In genomic region chr13:112709825-112710783, GRCh38 we compare ENCODE assay signal across 16 cellular contexts. TPM values are rescaled to one million over a fixed set of nuclear protein-coding genes. Genes with fewer than 3 reads are reported as not detected.
DNase-seq lines count a peak whose midpoint lies in the region; ATAC-seq and TF ChIP-seq lines count a peak whose summit lies in the region.
"Had no signal": no experiment of that assay in that cellular context is flagged by ENCODE, and none has a peak within 500 bp of the region (broad histone marks: within the 10 kb centered on the region; RNA-seq: fewer than 3 reads in every experiment).

No MANE protein-coding gene starts in this region.

- intact Hi-C loops in cardiac septum (cut with DNase I), result loop anchor here (2.0 kb wide), 2 partner anchors 19 to 31 kb away; partner anchors contain the start of gene ATP11A
- intact Hi-C loops in Right ventricle myocardium inferior (cut with DNase I), result no loop called here
- intact Hi-C loops in left ventricle myocardium superior (cut with micrococcal nuclease), result no loop called here
- intact Hi-C loops in uterus (cut with DNase I; ENCODE audit: low total_unique reads), result no loop called here

- H3K4me1 ChIP-seq in trophoblast cell (ENCODE audit: control insufficient read depth in 1 of 2, insufficient read depth in 2 of 2, low read length in 2 of 2) (peaks cover 29 to 37% of the 10 kb centered on the region in 2 experiments), uterus (peaks cover 0 to 16% of the 10 kb centered on the region in 2 donors)

- TF ChIP-seq POLR2A in uterus (IDR thresholded peaks at IDR 0.05), result no peak

- H4K91ac ChIP-seq in trophoblast cell (ENCODE audit: low read depth, low read length), result peak overlapping the region; percentile 20

- H3K23ac ChIP-seq in trophoblast cell (ENCODE audit: low read length), result no peak overlapping the region

- no peaks in the 10 kb centered on the region for H3K27me3 ChIP-seq in trophoblast cell (ENCODE audit: insufficient read depth, low read length)
- H3K27me3 ChIP-seq in uterus, result no peaks in the 10 kb centered on the region

- H3K18ac ChIP-seq in trophoblast cell (ENCODE audit: low read length), result peak overlapping the region; percentile 28

- H2BK5ac ChIP-seq in trophoblast cell (ENCODE audit: low read depth, low read length, poor library complexity), result peak overlapping the region; percentile 45

- no CpG with 5 or more reads among the region's 26 CpGs for WGBS in trophoblast cell (ENCODE audit: extremely low coverage, insufficient coverage, insufficient read length)

- peaks cover 22% of the 10 kb centered on the region for H3K79me1 ChIP-seq in trophoblast cell (ENCODE audit: low read length)

- peak overlapping the region; percentile 36 for H3K27ac ChIP-seq in trophoblast cell (ENCODE audit: low read depth, low read length)
- peak overlapping the region; percentile 91 for H3K27ac ChIP-seq in uterus
- H3K27ac ChIP-seq: HL-60 had no signal

- H2AFZ ChIP-seq in trophoblast cell (ENCODE audit: insufficient read depth, low read length, poor library complexity), result no peak overlapping the region

- H3K36me3 ChIP-seq in trophoblast cell (ENCODE audit: control insufficient read depth in 1 of 2, insufficient read depth in 2 of 2, low read length in 2 of 2) (peaks cover 0 to 1% of the 10 kb centered on the region in 2 experiments), uterus (no peaks in the 10 kb centered on the region)

- H3K79me2 ChIP-seq in trophoblast cell (ENCODE audit: control insufficient read depth, insufficient read depth, low read length, poor library complexity), result peaks cover 21% of the 10 kb centered on the region

- H2AK5ac ChIP-seq in trophoblast cell (ENCODE audit: low read length), result peak overlapping the region; percentile 81

- H4K12ac ChIP-seq in trophoblast cell (ENCODE audit: low read depth, low read length), result no peak overlapping the region

- peak overlapping the region; percentile 58 for H3K14ac ChIP-seq in trophoblast cell (ENCODE audit: low read length)

- no peak overlapping the region for H3K4me2 ChIP-seq in trophoblast cell (ENCODE audit: low read length)

- peak overlapping the region; percentile 71 for H3K4ac ChIP-seq in trophoblast cell (ENCODE audit: low read depth, low read length)

- H4K8ac ChIP-seq in trophoblast cell (ENCODE audit: low read depth, low read length), result peak overlapping the region; percentile 14

- H2BK12ac ChIP-seq in trophoblast cell (ENCODE audit: low read length), result peak overlapping the region; percentile 67

- H3K4me3 ChIP-seq in trophoblast cell (ENCODE audit: low read depth, low read length), result peak overlapping the region; percentile 52
- no peak overlapping the region for H3K4me3 ChIP-seq in uterus

- TF ChIP-seq CTCF in uterus (IDR thresholded peaks at IDR 0.05), result no peak

- no peak overlapping the region for H3K9ac ChIP-seq in trophoblast cell (ENCODE audit: low read length)

- no peak overlapping the region for H2BK120ac ChIP-seq in trophoblast cell (ENCODE audit: insufficient read depth, low read length, poor library complexity)

- DNase-seq in cardiac septum (ENCODE audit: low spot score) (peak; percentile 71), Right ventricle myocardium inferior (ENCODE audit: missing footprints) (no peak), left ventricle myocardium superior (peak; percentile 28), trophoblast cell (peak; percentile 54 to 63), uterus (peak in 1 of 2 donors; percentile 18), SHP77 treated with DMSO at 0.1 percent for 48 hours (lab: John Stamatoyannopoulos, UW) (no peak)
- DNase-seq: activated CD4-positive, alpha-beta T cell treated with anti-CD3 and anti-CD28 coated beads, Interleukin-2, amount 10 ng/mL, durations not matched to agents 24 days and 14 days; anterior cingulate cortex; cortex of kidney; GDM1; NCI-H1930; stimulated activated CD4-positive, alpha-beta T cell treated with anti-CD3 and anti-CD28 coated beads, Interleukin-2, amount 100 ng/mL, for 48 hours; T-helper 9 cell had no signal

- peaks cover 3% of the 10 kb centered on the region for H3K9me3 ChIP-seq in trophoblast cell (ENCODE audit: insufficient read depth, low read depth, low read length)
- H3K9me3 ChIP-seq in uterus, result no peaks in the 10 kb centered on the region

- ATAC-seq in Right ventricle myocardium inferior (no peak), left ventricle myocardium superior (no peak), HG02798 (IDR thresholded peaks at IDR 0.05; ENCODE audit: poor library complexity, unreplicated experiment) (no peak), HG02763 (IDR thresholded peaks at IDR 0.05; ENCODE audit: unreplicated experiment) (no peak)

RNA-seq across cellular contexts. Expression of gene ATP11A, which starts 20.3 kb away (rescaled TPM):
- total RNA-seq in cardiac septum (96.5 TPM), Right ventricle myocardium inferior (89.9 TPM), left ventricle myocardium superior (102 TPM), uterus (100 to 1,000 TPM in 1 of 4 donors, 10 to 100 TPM in 3; 12.8 to 149 (median 22.8) TPM)
- polyA plus RNA-seq in trophoblast cell (2013), result 28.9 and 29.2 TPM in 2 replicates

Comparison
In these comparisons a context has a peak if more than half of its experiments do, and no peak if none do; other contexts are left out.
1. DNase-seq: peak in cardiac septum (single experiment), left ventricle myocardium superior (single experiment) and trophoblast cell (2 of 2); none in Right ventricle myocardium inferior (single experiment) and SHP77 treated with DMSO at 0.1 percent for 48 hours (single experiment).